In the genomic region with DNA sequence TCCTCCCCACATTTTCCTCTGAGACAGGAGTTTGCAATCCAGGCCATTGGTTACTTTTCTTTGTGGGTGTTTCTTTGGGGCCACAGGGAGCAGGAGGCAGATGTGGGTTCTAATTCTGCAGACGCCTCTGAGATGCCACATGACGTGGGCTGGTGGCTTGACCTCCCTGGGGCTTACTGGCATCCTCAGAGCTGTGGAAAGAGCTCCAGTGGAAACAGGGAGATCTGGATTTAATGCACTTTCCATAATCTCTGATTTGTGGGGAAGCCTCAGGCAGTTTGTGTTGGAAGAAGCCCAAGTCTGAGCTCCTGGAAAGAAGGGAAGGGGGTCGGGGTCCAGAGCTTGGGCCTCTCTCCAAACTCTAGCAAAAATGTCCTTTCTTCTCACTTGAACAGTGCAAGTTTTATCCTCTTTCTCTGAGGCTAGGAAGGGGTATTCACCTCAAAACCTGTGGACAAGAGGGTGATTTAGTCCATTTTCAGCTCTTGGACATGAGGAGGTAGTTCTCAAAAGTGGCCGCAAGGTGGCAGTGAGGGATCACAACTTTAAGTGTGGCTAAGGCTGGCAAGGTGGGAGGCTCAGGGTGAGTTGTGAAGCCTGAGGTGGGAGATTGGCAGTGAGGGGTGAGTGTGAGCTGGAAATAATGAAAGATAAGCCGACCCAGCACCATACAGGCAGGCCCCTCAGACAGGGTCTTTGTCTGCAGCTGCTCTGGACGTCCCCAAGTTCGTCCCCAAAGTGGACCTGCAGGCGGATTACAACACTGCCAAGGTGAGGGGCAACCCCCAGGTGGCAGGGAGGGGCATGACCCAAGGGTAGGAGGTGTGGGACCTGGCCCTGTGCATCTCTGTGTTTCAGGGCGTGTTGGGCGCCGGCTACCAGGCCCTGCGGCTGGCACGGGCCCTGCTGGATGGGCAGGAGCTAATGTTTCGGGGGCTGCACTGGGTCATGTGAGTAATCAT, we compare ENCODE assay signal across 8 cellular contexts. TPM values are rescaled to one million over a fixed set of nuclear protein-coding genes. Genes with fewer than 3 reads are reported as not detected.
DNase-seq lines count a peak whose midpoint lies in the region; ATAC-seq and TF ChIP-seq lines count a peak whose summit lies in the region.

No MANE protein-coding gene starts in this region.

- no peak overlapping the region for H4K5ac ChIP-seq in IMR-90 (ENCODE audit: low read depth, low read length)

- no peak overlapping the region for H3K56ac ChIP-seq in IMR-90 (ENCODE audit: extremely low read depth, insufficient read depth, low read length)

- peaks cover 45% of the 10 kb centered on the region for H3K36me3 ChIP-seq in IMR-90 (ENCODE audit: control insufficient read depth, insufficient read depth, low read length)
- no peaks in the 10 kb centered on the region for H3K36me3 ChIP-seq in testis (ENCODE audit: low read depth, missing control alignments)

- H2AFZ ChIP-seq in IMR-90 (replicated peaks; ENCODE audit: low read length, poor library complexity): peak overlapping the region; percentile 76

- peaks cover 7% of the 10 kb centered on the region for H3K36me3 Mint-ChIP-seq in natural killer cell

- H4K8ac ChIP-seq in IMR-90 (ENCODE audit: low read depth in 2 of 2, low read length in 2 of 2): no peak overlapping the region

- DNase-seq in DMS 273 treated with DMSO at 0.1 percent for 48 hours (lab: John Stamatoyannopoulos, UW) (peak; percentile 36), IMR-90 (peak; percentile 82), OCI-M1 (lab: John Stamatoyannopoulos, UW) (peak; percentile 84), activated T-cell treated with anti-CD3 and anti-CD28 coated beads for 24 hours (ENCODE audit: low read depth) (peak; percentile 59), erythroblast (lab: John Stamatoyannopoulos, UW) (peak; percentile 72 to 86), natural killer cell (peak; percentile 47), testis (peak; percentile 85)

- H2BK5ac ChIP-seq in IMR-90 (ENCODE audit: low read depth, low read length, poor library complexity, severe bottlenecking): no peak overlapping the region

- 0 out of 3 replicates have a peak overlapping the region, but pooled peaks have one; percentile 4 for H2BK15ac ChIP-seq in IMR-90 (ENCODE audit: low read depth, low read length)

- peaks cover 6 to 7% of the 10 kb centered on the region in 2 donors for H3K4me1 Mint-ChIP-seq in natural killer cell

- H3K4me3 ChIP-seq in IMR-90 (ENCODE audit: insufficient read depth, low read depth, low read length) (no peak overlapping the region), testis (no peak overlapping the region)

- peak; percentile 86 for ATAC-seq in IMR-90 (ENCODE audit: low read depth)
- peak; percentile 72 to 96 (median 90) for ATAC-seq in natural killer cell
- ATAC-seq in HG03442 (IDR thresholded peaks at IDR 0.05; ENCODE audit: unreplicated experiment): no peak

- WGBS in IMR-90 (ENCODE audit: extremely low coverage in 2 of 2, insufficient read length in 1 of 2), 2 experiments: 83% methylated on average over 7 of the region's 14 CpGs; no CpG with 5 or more reads in 1 of the 2 experiments
- 77 to 83% methylated on average over 13 to 14 of the region's 14 CpGs for WGBS in testis, 2 donors

- no peak overlapping the region for H2BK20ac ChIP-seq in IMR-90 (ENCODE audit: low read depth, low read length)

- peak overlapping the region; percentile 90 for H2AK9ac ChIP-seq in IMR-90 (replicated peaks; ENCODE audit: low read depth, low read length, poor library complexity)

- H3K4me1 ChIP-seq in IMR-90 (ENCODE audit: control insufficient read depth, insufficient read depth, low read length) (peaks cover 9% of the 10 kb centered on the region), testis (no peaks in the 10 kb centered on the region)

- CTCF ChIA-PET in IMR-90 (lab: Yijun Ruan, JAX): interaction anchor here (0.6 to 1.7 kb wide), 12 partner anchors 8 to 214 kb away, joined by 3 to 10 read pairs (median 4); partner anchors contain the start of gene IKBKE

- H2AK5ac ChIP-seq in IMR-90 (ENCODE audit: low read depth, low read length): peak overlapping the region; percentile 39; the same call in 1 of the 2 replicates

- no peak overlapping the region for H3K18ac ChIP-seq in IMR-90 (ENCODE audit: low read depth, low read length)

- H3K27me3 ChIP-seq in IMR-90 (ENCODE audit: control insufficient read depth, insufficient read depth, low read length): no peaks in the 10 kb centered on the region
- H3K27me3 ChIP-seq in testis: no peaks in the 10 kb centered on the region

- H4K20me1 ChIP-seq in IMR-90 (ENCODE audit: insufficient read depth, low read length): no peaks in the 10 kb centered on the region; the same call in 1 of the 2 replicates

- H3K27ac ChIP-seq in IMR-90 (ENCODE audit: insufficient read depth, low read length) (no peak overlapping the region), testis (no peak overlapping the region)

- no peak overlapping the region for H3K4ac ChIP-seq in IMR-90 (ENCODE audit: low read depth, low read length)

- peak overlapping the region; percentile 3 to 73 for H3K27ac Mint-ChIP-seq in natural killer cell

- POLR2A ChIA-PET in IMR-90 (lab: Charles Lee; ENCODE audit: unreplicated experiment): no interaction called here

- in situ Hi-C loops in IMR-90 (cut with MboI; ENCODE audit: low sequenced_read_pairs): loop anchor here (5.0 to 10.0 kb wide), 3 partner anchors 63 to 435 kb away; no protein-coding TSS in a partner anchor

- H3K27me3 Mint-ChIP-seq in natural killer cell (ENCODE audit: low read depth in 2 of 2): no peaks in the 10 kb centered on the region

- peaks cover 0 to 7% of the 10 kb centered on the region in 2 experiments; a peak in 1 of 4 replicates for H3K79me1 ChIP-seq in IMR-90 (ENCODE audit: low read depth in 1 of 2, low read length in 2 of 2)

- H2BK120ac ChIP-seq in IMR-90 (ENCODE audit: low read depth, low read length): no peak overlapping the region

- TF ChIP-seq POLR2A in IMR-90 (IDR thresholded peaks at IDR 0.05; ENCODE audit: low read depth, low read length) (no peak), erythroblast (IDR thresholded peaks at IDR 0.05; ENCODE audit: low read length) (no peak), testis (IDR thresholded peaks at IDR 0.05) (no peak)

- H3K9me3 ChIP-seq in IMR-90 (ENCODE audit: control insufficient read depth, insufficient read depth, low read length): no peaks in the 10 kb centered on the region
- no peaks in the 10 kb centered on the region for H3K9me3 ChIP-seq in testis

- H3K9me3 Mint-ChIP-seq in natural killer cell: no peaks in the 10 kb centered on the region

- dilution Hi-C loops in IMR-90 (cut with HindIII; ENCODE audit: low sequenced_read_pairs, unreplicated experiment): no loop called here

- peak; percentile 76 for TF ChIP-seq RAD21 in IMR-90 (IDR thresholded peaks at IDR 0.05; ENCODE audit: low read length)

- peaks cover 8% of the 10 kb centered on the region for H3K9me1 ChIP-seq in IMR-90 (ENCODE audit: insufficient read depth, low read length)

- no peak overlapping the region for H3K4me2 ChIP-seq in IMR-90 (ENCODE audit: low read depth, low read length)

- H3K4me3 Mint-ChIP-seq in natural killer cell: no peak overlapping the region

- intact Hi-C loops in IMR-90 (cut with micrococcal nuclease) (loop anchor here (1.0 to 10.0 kb wide), 4 partner anchors 21 to 505 kb away; no protein-coding TSS in a partner anchor), natural killer cell (cut with micrococcal nuclease) (loop anchor here (1.0 to 2.0 kb wide), 3 partner anchors 17 to 185 kb away; no protein-coding TSS in a partner anchor), testis (cut with DNase I; ENCODE audit: low total_unique reads) (no loop called here)

- no peak overlapping the region for H3K23ac ChIP-seq in IMR-90 (ENCODE audit: low read depth, low read length)

- TF ChIP-seq CTCF in IMR-90 (conservative IDR thresholded peaks at IDR 0.05; ENCODE audit: low read depth, low read length) (peak; percentile 79), natural killer cell (IDR thresholded peaks at IDR 0.05) (peak; percentile 68), testis (IDR thresholded peaks at IDR 0.05) (peak; percentile 66 to 81 (median 69))

- H4K91ac ChIP-seq in IMR-90 (ENCODE audit: insufficient read depth, low read depth, low read length): no peak overlapping the region

- H3K14ac ChIP-seq in IMR-90 (replicated peaks; ENCODE audit: low read depth, low read length): no peak overlapping the region

- no TSS peak for BruUV-seq in IMR-90 (replicated peaks; lab: Mats Ljungman, UMichigan)

- H3K9ac ChIP-seq in IMR-90 (ENCODE audit: low read depth, low read length): no peak overlapping the region

TF ChIP-seq in IMR-90, 13 proteins besides CTCF, POLR2A, EP300 and RAD21 (continues in another document):
- TF ChIP-seq RCOR1 (IDR thresholded peaks at IDR 0.05; ENCODE audit: insufficient replicate concordance, low read length) (no peak), USF2 (IDR thresholded peaks at IDR 0.05; ENCODE audit: low read depth, low read length) (no peak), BHLHE40 (IDR thresholded peaks at IDR 0.05; ENCODE audit: low read depth, low read length) (no peak)

RNA-seq across cellular contexts. Expression of gene IKBKE, which starts 9.2 kb away (rescaled TPM):
- total RNA-seq in IMR-90 (2012; rRNA removed) (21.4 and 24.0 TPM in 2 replicates), natural killer cell (10 to 100 TPM; 31.6 to 34.6 (median 32.2) TPM), testis (1 to 10 TPM in 1 of 2 donors, under 1 TPM in 1; 0.99 to 1.0 TPM)
- polyA plus RNA-seq in IMR-90 (2012; rRNA removed) (20.3 and 21.0 TPM in 2 replicates), testis (ENCODE audit: insufficient read depth, low read depth, low replicate concordance) (1.6 TPM)
- 14.8 and 17.1 TPM in 2 replicates for polyA plus RNA-seq in IMR-90 (2012; cell fraction: cytosol; rRNA removed)
- polyA plus RNA-seq in IMR-90 (2012; cell fraction: nucleus; rRNA removed; ENCODE audit: low replicate concordance): 47.3 and 62.4 TPM in 2 replicates

RNA-seq across cellular contexts. Expression of gene RASSF5, which starts 27.9 kb away (rescaled TPM):
- total RNA-seq in IMR-90 (2012; rRNA removed) (0.18 and 0.56 TPM in 2 replicates), natural killer cell (100 to 1,000 TPM; 231 to 333 (median 279) TPM), testis (1 to 10 TPM; 4.3 to 8.4 TPM)
- polyA plus RNA-seq in IMR-90 (2012; rRNA removed) (1.1 TPM in 2 replicates), testis (ENCODE audit: insufficient read depth, low read depth, low replicate concordance) (5.9 TPM)
- polyA plus RNA-seq in IMR-90 (2012; cell fraction: cytosol; rRNA removed): 0.39 and 1.2 TPM in 2 replicates
- 2.3 and 3.2 TPM in 2 replicates for polyA plus RNA-seq in IMR-90 (2012; cell fraction: nucleus; rRNA removed; ENCODE audit: low replicate concordance)

Comparison
In these comparisons a context has a peak if more than half of its experiments do, and no peak if none do; other contexts are left out.
1. RNA of gene IKBKE, which starts 9.2 kb away (total RNA-seq): 31.6 to 34.6 TPM in natural killer cell and 21.4 to 24.0 TPM in IMR-90; 0.99 to 1.0 TPM in testis; every median in the first group is over 10 times any median in the second.
2. RNA of gene RASSF5, which starts 27.9 kb away (total RNA-seq): 231 to 333 TPM in natural killer cell; 4.3 to 8.4 TPM in testis and 0.18 to 0.56 TPM in IMR-90; every median in the first group is over 10 times any median in the second.
3. Peak in every context shown above with its lines, with median percentiles within 50 percentile points of each other: DNase-seq and CTCF ChIP-seq.